Comparison of ENCODE assay signal across 8 cellular contexts in the genomic region with DNA sequence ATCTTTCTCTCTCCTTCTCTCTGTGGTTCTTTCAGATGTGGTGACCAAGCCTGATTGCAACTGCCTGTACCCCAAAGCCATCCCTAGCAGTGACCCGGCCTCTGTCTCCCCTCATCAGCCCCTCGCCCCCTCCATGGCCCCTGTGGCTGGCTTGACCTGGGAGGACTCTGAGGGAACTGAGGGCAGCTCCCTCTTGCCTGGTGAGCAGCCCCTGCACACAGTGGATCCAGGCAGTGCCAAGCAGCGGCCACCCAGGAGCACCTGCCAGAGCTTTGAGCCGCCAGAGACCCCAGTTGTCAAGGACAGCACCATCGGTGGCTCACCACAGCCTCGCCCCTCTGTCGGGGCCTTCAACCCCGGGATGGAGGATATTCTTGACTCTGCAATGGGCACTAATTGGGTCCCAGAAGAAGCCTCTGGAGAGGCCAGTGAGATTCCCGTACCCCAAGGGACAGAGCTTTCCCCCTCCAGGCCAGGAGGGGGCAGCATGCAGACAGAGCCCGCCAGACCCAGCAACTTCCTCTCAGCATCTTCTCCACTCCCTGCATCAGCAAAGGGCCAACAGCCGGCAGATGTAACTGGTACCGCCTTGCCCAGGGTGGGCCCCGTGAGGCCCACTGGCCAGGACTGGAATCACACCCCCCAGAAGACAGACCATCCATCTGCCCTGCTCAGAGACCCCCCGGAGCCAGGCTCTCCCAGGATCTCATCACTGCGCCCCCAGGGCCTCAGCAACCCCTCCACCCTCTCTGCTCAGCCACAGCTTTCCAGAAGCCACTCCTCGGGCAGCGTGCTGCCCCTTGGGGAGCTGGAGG. TPM values are rescaled to one million over a fixed set of nuclear protein-coding genes. Genes with fewer than 3 reads are reported as not detected.
DNase-seq lines count a peak whose midpoint lies in the region; TF ChIP-seq lines count a peak whose summit lies in the region.

No MANE protein-coding gene starts in this region.

- H3K27me3 Mint-ChIP-seq in neural crest cell (ENCODE audit: low read depth): no peaks in the 10 kb centered on the region

- no peaks in the 10 kb centered on the region for H3K9me3 Mint-ChIP-seq in neural crest cell

- H3K4me3 ChIP-seq in cardiac fibroblast (replicated peaks in 1 of 2; ENCODE audit: low read depth in 2 of 2, low read length in 2 of 2) (no peak overlapping the region), MG63 (no peak overlapping the region)

- no peak overlapping the region for H3K4me3 Mint-ChIP-seq in neural crest cell

- peak; percentile 61 for DNase-seq in NCI-H1694 (lab: John Stamatoyannopoulos, UW)
- DNase-seq in cardiac fibroblast (ENCODE audit: low read depth in 2 of 2): peak in 1 of 2 donors; percentile 26
- DNase-seq in neural crest cell (ENCODE audit: low read depth, low spot score): no peak
- DNase-seq in MG63: no peak
- DNase-seq in T-helper 9 cell: no peak
- no peak for DNase-seq in Ammon's horn (ENCODE audit: low spot score)
- no peak for DNase-seq in stimulated activated naive CD4-positive, alpha-beta T cell (lab: John Stamatoyannopoulos, UW)

- H3K36me3 ChIP-seq in MG63: peaks cover 100% of the 10 kb centered on the region

- H3K36me3 Mint-ChIP-seq in neural crest cell (ENCODE audit: low read depth): peaks cover 28% of the 10 kb centered on the region

- H3K9me3 ChIP-seq in MG63: peaks cover 7% of the 10 kb centered on the region

- H3K27me3 ChIP-seq in MG63: no peaks in the 10 kb centered on the region

- TF ChIP-seq CTCF in GM12872 (IDR thresholded peaks at IDR 0.05; ENCODE audit: insufficient read depth, low read depth, low read length): peak; percentile 70
- TF ChIP-seq CTCF in cardiac fibroblast (IDR thresholded peaks at IDR 0.05; ENCODE audit: low read depth, low read length): peak; percentile 49
- TF ChIP-seq CTCF in neural crest cell (conservative IDR thresholded peaks at IDR 0.05): peak; percentile 54

- H3K27ac Mint-ChIP-seq in neural crest cell (ENCODE audit: unreplicated experiment): no peak overlapping the region

- H3K4me1 Mint-ChIP-seq in neural crest cell: peaks cover 11% of the 10 kb centered on the region

RNA-seq across cellular contexts. Expression of a gene that starts 12.7 kb away (rescaled TPM):
- 16.0 and 17.9 TPM in 2 replicates for total RNA-seq in neural crest cell
- 155 and 224 TPM in 2 replicates for total RNA-seq in MG63 (2014; rRNA removed; shearing (Covaris generic); ENCODE audit: low replicate concordance)
